16 cellular contexts compared by ENCODE assay signal in genomic region chr17:74010903-74011302, GRCh38.
DNase-seq lines count a peak whose midpoint lies in the region; TF ChIP-seq lines count a peak whose summit lies in the region.
"Had no signal": no experiment of that assay in that cellular context is flagged by ENCODE, and none has a peak within 500 bp of the region (broad histone marks: within the 10 kb centered on the region; RNA-seq: fewer than 3 reads in every experiment).

No MANE protein-coding gene starts in this region.

- no peak overlapping the region for H3K27ac ChIP-seq in breast epithelium
- H3K27ac ChIP-seq: Peyer's patch had no signal

- no peak for DNase-seq in activated CD4-positive, alpha-beta memory T cell treated with anti-CD3 and anti-CD28 coated beads, Interleukin-2, amount 10 ng/mL, durations not matched to agents 7 days and 5 days
- no peak for DNase-seq in activated CD4-positive, alpha-beta memory T cell treated with anti-CD3 and anti-CD28 coated beads for 36 hours
- DNase-seq in LNCaP clone FGC (ENCODE audit: low read depth) (peak; percentile 21), breast epithelium (ENCODE audit: low spot score in 2 of 2) (no peak), NCI-H748 treated with DMSO at 0.1 percent for 48 hours (lab: John Stamatoyannopoulos, UW) (no peak), KG1 (lab: John Stamatoyannopoulos, UW) (no peak)
- DNase-seq: ACHN; Caco-2; NCI-H1105 treated with DMSO at 0.1 percent for 48 hours; NCI-H1694; NCI-H2081 treated with DMSO at 0.1 percent for 48 hours; NCI-H524 treated with DMSO at 0.1 percent for 48 hours; NK-92 treated with Interleukin-12 subunit alpha and Interleukin-12 subunit beta, amount 100 ng/mL, for 24 hours; Peyer's patch had no signal

- H3K36me3 Mint-ChIP-seq in activated CD4-positive, alpha-beta memory T cell treated with anti-CD3 and anti-CD28 coated beads, Interleukin-2, amount 10 ng/mL, durations not matched to agents 7 days and 5 days (ENCODE audit: low read depth) = no peaks in the 10 kb centered on the region
- no peaks in the 10 kb centered on the region for H3K36me3 Mint-ChIP-seq in activated CD4-positive, alpha-beta memory T cell treated with anti-CD3 and anti-CD28 coated beads for 36 hours
- H3K36me3 Mint-ChIP-seq in brain = no peaks in the 10 kb centered on the region
- H3K36me3 Mint-ChIP-seq: CD14-positive monocyte had no signal

- H3K9me3 ChIP-seq in breast epithelium = no peaks in the 10 kb centered on the region
- H3K9me3 ChIP-seq: Caco-2, Peyer's patch had no signal

- H3K27me3 ChIP-seq in breast epithelium = peaks cover 0 to 24% of the 10 kb centered on the region in 2 donors
- H3K27me3 ChIP-seq: Peyer's patch had no signal

- no peaks in the 10 kb centered on the region for H3K9me3 Mint-ChIP-seq in activated CD4-positive, alpha-beta memory T cell treated with anti-CD3 and anti-CD28 coated beads, Interleukin-2, amount 10 ng/mL, durations not matched to agents 7 days and 5 days
- H3K9me3 Mint-ChIP-seq in activated CD4-positive, alpha-beta memory T cell treated with anti-CD3 and anti-CD28 coated beads for 36 hours = no peaks in the 10 kb centered on the region
- peaks cover 0 to 7% (median 4%) of the 10 kb centered on the region in 5 experiments for H3K9me3 Mint-ChIP-seq in brain

- H3K4me1 Mint-ChIP-seq in activated CD4-positive, alpha-beta memory T cell treated with anti-CD3 and anti-CD28 coated beads, Interleukin-2, amount 10 ng/mL, durations not matched to agents 7 days and 5 days = peaks cover 46% of the 10 kb centered on the region
- H3K4me1 Mint-ChIP-seq in activated CD4-positive, alpha-beta memory T cell treated with anti-CD3 and anti-CD28 coated beads for 36 hours (ENCODE audit: low read depth) = peaks cover 24% of the 10 kb centered on the region
- H3K4me1 Mint-ChIP-seq in brain = peaks cover 82% of the 10 kb centered on the region

- TF ChIP-seq POLR2A in breast epithelium (IDR thresholded peaks at IDR 0.05) = no peak

- no peaks in the 10 kb centered on the region for H3K4me1 ChIP-seq in breast epithelium
- H3K4me1 ChIP-seq: Peyer's patch had no signal

- no peaks in the 10 kb centered on the region for H3K36me3 ChIP-seq in breast epithelium
- H3K36me3 ChIP-seq: Peyer's patch had no signal

- CTCF ChIA-PET in activated CD4-positive, alpha-beta memory T cell treated with anti-CD3 and anti-CD28 coated beads, Interleukin-2, amount 10 ng/mL, durations not matched to agents 7 days and 5 days (lab: Charles Lee) = interaction anchor here (1.1 to 2.6 kb wide), 2 partner anchors 11 to 50 kb away, joined by 3 to 16 read pairs; no protein-coding TSS in a partner anchor
- CTCF ChIA-PET in activated CD4-positive, alpha-beta memory T cell treated with anti-CD3 and anti-CD28 coated beads for 36 hours (lab: Charles Lee) = interaction anchor here (1.3 to 1.7 kb wide), 2 partner anchors 11 to 188 kb away, joined by 4 to 5 read pairs; no protein-coding TSS in a partner anchor

- POLR2A ChIA-PET in activated CD4-positive, alpha-beta memory T cell treated with anti-CD3 and anti-CD28 coated beads, Interleukin-2, amount 10 ng/mL, durations not matched to agents 7 days and 5 days (lab: Charles Lee) = no interaction called here
- POLR2A ChIA-PET in activated CD4-positive, alpha-beta memory T cell treated with anti-CD3 and anti-CD28 coated beads for 36 hours (lab: Charles Lee) = no interaction called here

- H3K4me3 ChIP-seq in LNCaP clone FGC (ENCODE audit: low read depth, low read length) = no peak overlapping the region
- no peak overlapping the region for H3K4me3 ChIP-seq in breast epithelium
- H3K4me3 ChIP-seq: Peyer's patch had no signal

- no peak overlapping the region for H3K4me3 Mint-ChIP-seq in activated CD4-positive, alpha-beta memory T cell treated with anti-CD3 and anti-CD28 coated beads, Interleukin-2, amount 10 ng/mL, durations not matched to agents 7 days and 5 days
- H3K4me3 Mint-ChIP-seq in activated CD4-positive, alpha-beta memory T cell treated with anti-CD3 and anti-CD28 coated beads for 36 hours = no peak overlapping the region
- peak overlapping the region in 1 of 5 experiments; percentile 36 for H3K4me3 Mint-ChIP-seq in brain
- H3K4me3 Mint-ChIP-seq: CD14-positive monocyte had no signal

- peaks cover 31% of the 10 kb centered on the region for H3K27me3 Mint-ChIP-seq in activated CD4-positive, alpha-beta memory T cell treated with anti-CD3 and anti-CD28 coated beads, Interleukin-2, amount 10 ng/mL, durations not matched to agents 7 days and 5 days
- H3K27me3 Mint-ChIP-seq in activated CD4-positive, alpha-beta memory T cell treated with anti-CD3 and anti-CD28 coated beads for 36 hours = peaks cover 7% of the 10 kb centered on the region
- H3K27me3 Mint-ChIP-seq in brain = no peaks in the 10 kb centered on the region

- intact Hi-C loops in activated CD4-positive, alpha-beta memory T cell treated with anti-CD3 and anti-CD28 coated beads for 36 hours (cut with micrococcal nuclease) = no loop called here
- intact Hi-C loops in breast epithelium (cut with DNase I; ENCODE audit: low total_unique reads) = loop anchor here (1.0 kb wide), 1 partner anchor 30 kb away; no protein-coding TSS in a partner anchor

- H3K27ac Mint-ChIP-seq in activated CD4-positive, alpha-beta memory T cell treated with anti-CD3 and anti-CD28 coated beads, Interleukin-2, amount 10 ng/mL, durations not matched to agents 7 days and 5 days = peak overlapping the region; percentile 50
- H3K27ac Mint-ChIP-seq in activated CD4-positive, alpha-beta memory T cell treated with anti-CD3 and anti-CD28 coated beads for 36 hours = no peak overlapping the region
- H3K27ac Mint-ChIP-seq in brain = peak overlapping the region; percentile 64 to 93 (median 81)

- TF ChIP-seq CTCF in LNCaP clone FGC (IDR thresholded peaks at IDR 0.05; ENCODE audit: control insufficient read depth, extremely low read depth, insufficient read depth) (no peak), brain (conservative IDR thresholded peaks at IDR 0.05) (no peak), breast epithelium (IDR thresholded peaks at IDR 0.05) (no peak)
